8 cellular contexts compared by ENCODE assay signal in the genomic region with DNA sequence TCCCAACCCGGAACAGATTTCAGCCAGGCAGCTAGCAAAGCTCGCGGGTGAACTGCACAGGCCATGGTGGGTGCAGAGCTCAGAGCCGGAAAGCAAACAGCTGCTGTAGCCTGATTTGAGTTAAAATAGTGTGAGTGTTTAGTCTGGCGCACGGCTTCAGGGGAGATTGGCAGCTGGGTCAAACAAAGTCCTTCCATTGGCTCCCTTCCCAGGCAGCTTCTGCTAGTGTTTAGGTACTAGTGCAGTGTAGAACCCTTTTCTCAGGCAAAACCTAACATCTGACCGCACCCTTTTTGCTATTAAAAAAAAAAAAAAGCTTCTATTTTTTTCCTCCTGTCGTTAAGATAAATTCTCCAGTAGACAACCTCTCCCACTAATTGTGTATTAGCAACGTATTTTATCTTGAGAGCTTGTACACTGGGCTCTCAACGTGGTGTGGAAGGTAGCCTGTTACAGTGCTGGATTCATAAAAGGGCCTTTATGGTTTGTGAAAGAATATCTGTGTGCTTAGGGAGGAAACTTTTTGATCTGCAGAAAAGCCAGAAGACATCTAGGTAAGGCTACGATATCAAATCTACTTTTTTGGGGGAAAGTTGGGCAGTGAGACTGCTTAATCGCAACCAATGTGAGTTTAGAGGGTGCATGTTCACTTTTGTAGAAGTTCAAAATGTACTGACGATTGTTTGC.
A peak's percentile ranks its signal among the peaks of the same experiment; 100 is the strongest.
DNase-seq lines count a peak whose midpoint lies in the region; ATAC-seq and TF ChIP-seq lines count a peak whose summit lies in the region.

No MANE protein-coding gene starts in this region.

- no peaks in the 10 kb centered on the region for H3K9me3 Mint-ChIP-seq in HFFc6

- no peaks in the 10 kb centered on the region for H3K79me2 ChIP-seq in smooth muscle cell (ENCODE audit: low read depth)

- H3K4me2 ChIP-seq in smooth muscle cell, result no peak overlapping the region

- 79% methylated on average over 13 of the region's 13 CpGs for WGBS in smooth muscle cell (ENCODE audit: low lambda C conversion rate)

- H3K4me1 ChIP-seq in smooth muscle cell (ENCODE audit: low read depth), result no peaks in the 10 kb centered on the region

- peak overlapping the region; percentile 54 for H3K27ac Mint-ChIP-seq in HFFc6

- no peak overlapping the region for H2AFZ ChIP-seq in smooth muscle cell (ENCODE audit: low read depth)

- no peak overlapping the region for H3K9ac ChIP-seq in smooth muscle cell (ENCODE audit: low read depth)

- H3K27me3 ChIP-seq in smooth muscle cell (ENCODE audit: low read depth), result no peaks in the 10 kb centered on the region

- DNase-seq in HFFc6 (peak; percentile 13), iPS-NIHi11 (ENCODE audit: low spot score) (peak; percentile 27), smooth muscle cell (lab: John Stamatoyannopoulos, UW; ENCODE audit: unreplicated experiment) (no peak), NCI-H146 (lab: John Stamatoyannopoulos, UW) (no peak)

- TF ChIP-seq CTCF in HFFc6 (IDR thresholded peaks at IDR 0.05), result no peak
- TF ChIP-seq CTCF in smooth muscle cell (IDR thresholded peaks at IDR 0.05; ENCODE audit: borderline replicate concordance, insufficient read depth, poor library complexity, severe bottlenecking), result no peak

- H3K27ac ChIP-seq in angular gyrus (ENCODE audit: low read depth, low read length) (peak overlapping the region; percentile 73), smooth muscle cell (ENCODE audit: low read depth) (no peak overlapping the region)

- no peaks in the 10 kb centered on the region for H3K36me3 ChIP-seq in smooth muscle cell (ENCODE audit: low read depth)

- no peaks in the 10 kb centered on the region for H3K36me3 Mint-ChIP-seq in HFFc6 (ENCODE audit: low read depth)

- peak overlapping the region; percentile 79 for H3K4me3 Mint-ChIP-seq in HFFc6

- no peaks in the 10 kb centered on the region; the same call in 1 of the 2 replicates for H3K27me3 Mint-ChIP-seq in HFFc6 (ENCODE audit: insufficient read depth)

- no peaks in the 10 kb centered on the region for H3F3A ChIP-seq in smooth muscle cell (ENCODE audit: low read depth)

- peaks cover 29% of the 10 kb centered on the region for H3K4me1 Mint-ChIP-seq in HFFc6 (ENCODE audit: low read depth)

- ATAC-seq in HG03565 (IDR thresholded peaks at IDR 0.05; ENCODE audit: unreplicated experiment) (no peak), HG03469 (IDR thresholded peaks at IDR 0.05; ENCODE audit: unreplicated experiment) (no peak), GM21423 (IDR thresholded peaks at IDR 0.05; ENCODE audit: unreplicated experiment) (no peak)

- H3K9me3 ChIP-seq in smooth muscle cell (replicated peaks; ENCODE audit: low read depth), result no peaks in the 10 kb centered on the region

- peak overlapping the region; percentile 38 for H3K4me3 ChIP-seq in smooth muscle cell

- no peaks in the 10 kb centered on the region for H4K20me1 ChIP-seq in smooth muscle cell (ENCODE audit: low read depth)

Comparison
In these comparisons a context has a peak if more than half of its experiments do, and no peak if none do; other contexts are left out.
1. DNase-seq: peak in HFFc6 (single experiment) and iPS-NIHi11 (single experiment); none in smooth muscle cell (single experiment) and NCI-H146 (single experiment).